8 cellular contexts compared by ENCODE assay signal in the genomic region with DNA sequence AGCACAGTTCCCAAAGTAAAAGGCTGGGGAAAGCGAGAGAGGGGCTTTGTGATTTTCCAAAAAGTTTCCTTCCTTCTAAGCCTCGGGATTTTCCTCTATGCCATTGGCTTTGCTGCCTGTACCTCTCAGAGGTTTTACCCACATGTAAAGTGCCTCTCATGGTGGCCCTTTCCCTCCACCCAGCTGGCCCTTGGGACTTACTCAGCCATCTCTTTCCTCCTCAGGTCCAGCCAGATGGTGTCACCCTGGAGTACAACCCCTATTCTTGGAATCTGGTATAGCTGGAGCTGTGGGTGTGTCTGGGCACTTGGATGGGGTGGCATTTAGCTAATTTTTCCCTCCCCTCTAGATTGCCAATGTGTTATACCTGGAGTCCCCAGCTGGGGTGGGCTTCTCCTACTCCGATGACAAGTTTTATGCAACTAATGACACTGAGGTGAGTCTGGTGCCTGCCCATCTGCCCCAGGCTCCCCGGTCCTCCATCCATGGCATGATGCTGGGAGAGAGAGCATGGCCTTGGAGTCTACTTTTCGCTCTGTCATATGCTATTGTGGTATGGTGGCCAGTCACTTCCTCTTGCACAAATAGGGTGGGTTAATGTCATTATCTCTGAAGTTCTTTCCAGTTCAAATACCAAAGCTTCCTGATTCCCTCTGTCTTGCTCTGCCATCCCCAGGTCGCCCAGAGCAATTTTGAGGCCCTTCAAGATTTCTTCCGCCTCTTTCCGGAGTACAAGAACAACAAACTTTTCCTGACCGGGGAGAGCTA. TPM values are rescaled to one million over a fixed set of nuclear protein-coding genes. Genes with fewer than 3 reads are reported as not detected.
A peak's percentile ranks its signal among the peaks of the same experiment; 100 is the strongest.
DNase-seq lines count a peak whose midpoint lies in the region; ATAC-seq and TF ChIP-seq lines count a peak whose summit lies in the region.

No MANE protein-coding gene starts in this region.

- no peak for TF ChIP-seq POLR2A in heart left ventricle (IDR thresholded peaks at IDR 0.05)

- peak overlapping the region; percentile 88 for H3K9ac ChIP-seq in neural cell (ENCODE audit: low read length)

- TF ChIP-seq CTCF in heart left ventricle (IDR thresholded peaks at IDR 0.05) = no peak
- peak; percentile 16 for TF ChIP-seq CTCF in neural cell (IDR thresholded peaks at IDR 0.05; ENCODE audit: poor library complexity, severe bottlenecking)

- peak overlapping the region; percentile 53 to 98 (median 80) for H3K4me3 ChIP-seq in heart left ventricle
- peak overlapping the region; percentile 89 for H3K4me3 ChIP-seq in SJCRH30
- peak overlapping the region; percentile 98 for H3K4me3 ChIP-seq in neural cell (ENCODE audit: low read length)

- no peak for TF ChIP-seq RAD21 in neural cell (conservative IDR thresholded peaks at IDR 0.05)

- H3K27me3 ChIP-seq in heart left ventricle (no peaks in the 10 kb centered on the region), SJCRH30 (no peaks in the 10 kb centered on the region), neural cell (ENCODE audit: insufficient read depth, low read depth, low read length) (no peaks in the 10 kb centered on the region)

- intact Hi-C loops in heart left ventricle (cut with DNase I) = loop anchor here in 5 of 10 donors (5.0 to 10.0 kb wide), 5 partner anchors 40 to 80 kb away; partner anchors contain the start of genes PCIF1 (in 1 of the 5) and ZNF335 (in 1 of the 5)
- intact Hi-C loops in left cardiac atrium (cut with DNase I) = loop anchor here in 1 of 2 donors (2.0 kb wide), 1 partner anchor 45 kb away; no protein-coding TSS in a partner anchor

- no peaks in the 10 kb centered on the region for H3K9me3 ChIP-seq in heart left ventricle
- H3K9me3 ChIP-seq in SJCRH30 (replicated peaks) = no peaks in the 10 kb centered on the region
- H3K9me3 ChIP-seq in neural cell (ENCODE audit: low read length) = no peaks in the 10 kb centered on the region

- 77 to 88% (median 84%) methylated on average over 9 of the region's 9 CpGs for WGBS in heart left ventricle, 4 donors

- H3K4me1 ChIP-seq in heart left ventricle (peaks cover 3 to 37% (median 23%) of the 10 kb centered on the region in 12 donors), SJCRH30 (peaks cover 35% of the 10 kb centered on the region)

- H3K79me2 ChIP-seq in neural cell (replicated peaks; ENCODE audit: insufficient read depth, low read length) = no peaks in the 10 kb centered on the region

- H3F3A ChIP-seq in neural cell (ENCODE audit: insufficient read depth, low read length, poor library complexity, severe bottlenecking) = no peaks in the 10 kb centered on the region

- peak overlapping the region; percentile 70 for H3K4me2 ChIP-seq in neural cell (ENCODE audit: low read length)

- H3K27ac ChIP-seq in heart left ventricle = peak overlapping the region in 6 of 12 donors; percentile 83 to 95 (median 90)
- peak overlapping the region; percentile 84; the same call in 1 of the 2 replicates for H3K27ac ChIP-seq in SJCRH30
- no peak overlapping the region for H3K27ac ChIP-seq in neural cell (ENCODE audit: low read length)

- no peak for DNase-seq in heart left ventricle
- DNase-seq in left cardiac atrium = no peak
- peak in 1 of 2 experiments; percentile 22 for DNase-seq in SJCRH30
- DNase-seq in epidermal melanocyte (ENCODE audit: insufficient read length, low spot score) = peak; percentile 49
- no peak for DNase-seq in NCI-H2029 (lab: John Stamatoyannopoulos, UW)
- DNase-seq in NCI-H2171 treated with DMSO at 0.1 percent for 48 hours (lab: John Stamatoyannopoulos, UW) = no peak

- no peak overlapping the region for H2AFZ ChIP-seq in neural cell (ENCODE audit: low read depth, low read length)

- TF ChIP-seq EP300 in neural cell (conservative IDR thresholded peaks at IDR 0.05; ENCODE audit: poor library complexity, severe bottlenecking) = no peak

- peak in 1 of 4 donors; percentile 2 for ATAC-seq in heart left ventricle
- ATAC-seq in left cardiac atrium = no peak
- no peak for ATAC-seq in HG03280 (IDR thresholded peaks at IDR 0.05; ENCODE audit: unreplicated experiment)

- H3K9me2 ChIP-seq in neural cell (ENCODE audit: insufficient read depth, low read length) = no peaks in the 10 kb centered on the region

- H3K36me3 ChIP-seq in heart left ventricle = peaks cover 0 to 63% (median 54%) of the 10 kb centered on the region in 9 donors
- H3K36me3 ChIP-seq in SJCRH30 = peaks cover 25% of the 10 kb centered on the region
- H3K36me3 ChIP-seq in neural cell (ENCODE audit: insufficient read depth, low read length) = no peaks in the 10 kb centered on the region

- H4K20me1 ChIP-seq in neural cell (ENCODE audit: insufficient read depth) = no peaks in the 10 kb centered on the region

TF ChIP-seq in neural cell, 6 proteins besides CTCF, POLR2A, EP300 and RAD21:
- TF ChIP-seq TAF1 (IDR thresholded peaks at IDR 0.05; ENCODE audit: low read depth) = no peak
- no peak for TF ChIP-seq POLR2AphosphoS5 (IDR thresholded peaks at IDR 0.05)
- no peak for TF ChIP-seq EZH2 (IDR thresholded peaks at IDR 0.05; ENCODE audit: borderline replicate concordance, insufficient read depth, low read length, poor library complexity, severe bottlenecking)
- no peak for TF ChIP-seq MXI1 (conservative IDR thresholded peaks at IDR 0.05; ENCODE audit: poor library complexity, severe bottlenecking)
- TF ChIP-seq REST (IDR thresholded peaks at IDR 0.05; ENCODE audit: borderline replicate concordance) = no peak
- no peak for TF ChIP-seq SMC3 (conservative IDR thresholded peaks at IDR 0.05; ENCODE audit: poor library complexity)
TF ChIP-seq in neural cell: peak in this region for 0.

RNA-seq across cellular contexts. Expression of gene CTSA, which starts 1.1 kb away (rescaled TPM):
- total RNA-seq in heart left ventricle (100 to 1,000 TPM in 7 of 9 donors, 10 to 100 TPM in 2; 62.5 to 214 (median 129) TPM), left cardiac atrium (100 to 1,000 TPM; 107 to 108 TPM)
- polyA plus RNA-seq in heart left ventricle (10 to 100 TPM; 77.7 to 92.5 TPM), neural cell (25.7 and 49.7 TPM in 2 replicates)
- total RNA-seq in SJCRH30 (2014; rRNA removed; shearing (Covaris generic)) = 85.2 and 91.4 TPM in 2 replicates
- 24.1 and 25.1 TPM in 2 replicates for polyA minus RNA-seq in neural cell

RNA-seq across cellular contexts. Expression of gene NEURL2, which starts 1.2 kb away (rescaled TPM):
- 10 to 100 TPM in 5 of 9 donors, 1 to 10 TPM in 4; 3.5 to 14.8 (median 10.8) TPM for total RNA-seq in heart left ventricle
- polyA plus RNA-seq in heart left ventricle = 1 to 10 TPM; 3.0 to 8.4 TPM
- total RNA-seq in left cardiac atrium = 10 to 100 TPM in 1 of 2 donors, 1 to 10 TPM in 1; 6.0 to 11.1 TPM
- 3.9 and 6.7 TPM in 2 replicates for total RNA-seq in SJCRH30 (2014; rRNA removed; shearing (Covaris generic))
- polyA plus RNA-seq in neural cell = 5.0 and 6.3 TPM in 2 replicates
- 6.3 and 10.7 TPM in 2 replicates for polyA minus RNA-seq in neural cell

RNA-seq across cellular contexts. Expression of gene SPATA25, which starts 4.8 kb away (rescaled TPM):
- 1 to 10 TPM in 7 of 9 donors, not detected in 2; 1.1 to 4.0 (median 1.8) TPM for total RNA-seq in heart left ventricle
- 1 to 10 TPM in 1 of 2 donors, under 1 TPM in 1; 0.58 to 2.7 TPM for polyA plus RNA-seq in heart left ventricle
- 1 to 10 TPM; 1.6 to 2.2 TPM for total RNA-seq in left cardiac atrium
- 2.1 and 2.8 TPM in 2 replicates for total RNA-seq in SJCRH30 (2014; rRNA removed; shearing (Covaris generic))
- polyA plus RNA-seq in neural cell = 1.2 and 5.1 TPM in 2 replicates
- 1.4 and 2.9 TPM in 2 replicates for polyA minus RNA-seq in neural cell

RNA-seq across cellular contexts. Expression of gene ZSWIM1, which starts 11.2 kb away (rescaled TPM):
- total RNA-seq in heart left ventricle (10 to 100 TPM in 6 of 9 donors, 1 to 10 TPM in 3; 8.2 to 16.3 (median 10.6) TPM), left cardiac atrium (10 to 100 TPM; 10.7 to 11.5 TPM)
- polyA plus RNA-seq in heart left ventricle (1 to 10 TPM; 3.9 to 7.2 TPM), neural cell (3.3 and 5.5 TPM in 2 replicates)
- total RNA-seq in SJCRH30 (2014; rRNA removed; shearing (Covaris generic)) = 20.5 and 23.2 TPM in 2 replicates
- polyA minus RNA-seq in neural cell = 13.6 and 14.2 TPM in 2 replicates

RNA-seq across cellular contexts. Expression of gene PLTP, which starts 19.7 kb away (rescaled TPM):
- 100 to 1,000 TPM in 3 of 9 donors, 10 to 100 TPM in 6; 19.8 to 367 (median 81.1) TPM for total RNA-seq in heart left ventricle
- polyA plus RNA-seq in heart left ventricle = 10 to 100 TPM; 21.5 to 33.2 TPM
- 100 to 1,000 TPM in 1 of 2 donors, 10 to 100 TPM in 1; 86.4 to 397 TPM for total RNA-seq in left cardiac atrium
- 14.5 and 15.6 TPM in 2 replicates for total RNA-seq in SJCRH30 (2014; rRNA removed; shearing (Covaris generic))
- 5.3 and 7.0 TPM in 2 replicates for polyA plus RNA-seq in neural cell
- polyA minus RNA-seq in neural cell = 4.2 and 6.1 TPM in 2 replicates
